Comparison of ENCODE assay signal across 20 cellular contexts in the genomic region with DNA sequence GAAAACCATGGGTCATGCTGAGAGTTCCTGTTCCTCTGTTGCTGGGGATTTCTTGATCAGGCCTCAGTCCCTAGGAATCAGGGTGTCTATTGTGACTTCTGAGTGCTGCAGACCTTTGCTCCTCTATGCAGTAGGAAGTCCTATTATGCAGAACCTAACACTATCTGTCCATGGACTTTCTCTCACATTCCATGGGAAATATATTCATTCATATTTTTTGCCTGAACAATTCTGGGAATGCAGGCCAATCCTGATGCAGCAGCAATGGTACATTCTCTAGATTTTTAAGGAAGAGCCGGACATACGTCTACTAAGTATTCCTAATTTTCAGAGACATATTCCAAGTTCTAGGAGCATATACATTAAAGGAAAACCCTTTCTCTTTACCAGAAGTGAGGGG.
DNase-seq lines count a peak whose midpoint lies in the region; ATAC-seq and TF ChIP-seq lines count a peak whose summit lies in the region.
"Had no signal": no experiment of that assay in that cellular context is flagged by ENCODE, and none has a peak within 500 bp of the region (broad histone marks: within the 10 kb centered on the region; RNA-seq: fewer than 3 reads in every experiment).

No MANE protein-coding gene starts in this region.

- H3K4me1 Mint-ChIP-seq in activated naive CD8-positive, alpha-beta T cell treated with anti-CD3 and anti-CD28 coated beads, Interleukin-2, amount 50 U/mL, for 24 hours = peaks cover 4% of the 10 kb centered on the region
- peaks cover 3% of the 10 kb centered on the region for H3K4me1 Mint-ChIP-seq in endothelial cell (ENCODE audit: unreplicated experiment)
- H3K4me1 Mint-ChIP-seq: B cell had no signal

- no peak overlapping the region for H3K4me2 ChIP-seq in mesenchymal stem cell (ENCODE audit: low read length, poor library complexity, severe bottlenecking)
- H3K4me2 ChIP-seq: A549 had no signal

- H3K9me3 Mint-ChIP-seq in activated naive CD8-positive, alpha-beta T cell treated with anti-CD3 and anti-CD28 coated beads, Interleukin-2, amount 50 U/mL, for 24 hours = no peaks in the 10 kb centered on the region
- no peaks in the 10 kb centered on the region for H3K9me3 Mint-ChIP-seq in endothelial cell (ENCODE audit: unreplicated experiment)
- H3K9me3 Mint-ChIP-seq: CD8-positive, alpha-beta T cell; IgD-negative memory B cell had no signal

- no peak for TF ChIP-seq CTCF in endothelial cell (IDR thresholded peaks at IDR 0.05; ENCODE audit: unreplicated experiment)

- no peak overlapping the region for H4K8ac ChIP-seq in mesenchymal stem cell (ENCODE audit: low read length)

- peak overlapping the region; percentile 72 for H3K27ac ChIP-seq in mesenchymal stem cell (ENCODE audit: low read length, poor library complexity, severe bottlenecking)
- H3K27ac ChIP-seq: 22Rv1; A549; BLaER1 treated with 17β-estradiol and CSF1 and Interleukin-3, amounts not matched to agents 10 nM and 100 nM had no signal

- H3K4ac ChIP-seq in mesenchymal stem cell (ENCODE audit: low read depth in 1 of 2, low read length in 2 of 2) = no peak overlapping the region

- no peak overlapping the region for H3K4me3 Mint-ChIP-seq in activated naive CD8-positive, alpha-beta T cell treated with anti-CD3 and anti-CD28 coated beads, Interleukin-2, amount 50 U/mL, for 24 hours
- H3K4me3 Mint-ChIP-seq in endothelial cell (ENCODE audit: unreplicated experiment) = no peak overlapping the region
- H3K4me3 Mint-ChIP-seq: B cell; CD8-positive, alpha-beta T cell; IgD-negative memory B cell had no signal

- H2BK5ac ChIP-seq in mesenchymal stem cell (ENCODE audit: low read depth, low read length, poor library complexity, severe bottlenecking) = no peak overlapping the region

- H2BK15ac ChIP-seq in mesenchymal stem cell (ENCODE audit: low read depth, poor library complexity, severe bottlenecking) = no peak overlapping the region

- no peaks in the 10 kb centered on the region for H3K79me1 ChIP-seq in mesenchymal stem cell (replicated peaks; ENCODE audit: low read length, poor library complexity, severe bottlenecking)

- H3K27me3 Mint-ChIP-seq in activated naive CD8-positive, alpha-beta T cell treated with anti-CD3 and anti-CD28 coated beads, Interleukin-2, amount 50 U/mL, for 24 hours = no peaks in the 10 kb centered on the region
- H3K27me3 Mint-ChIP-seq in endothelial cell (ENCODE audit: unreplicated experiment) = peaks cover 4% of the 10 kb centered on the region
- H3K27me3 Mint-ChIP-seq: B cell had no signal

- H3K27me3 ChIP-seq in mesenchymal stem cell (ENCODE audit: control insufficient read depth in 1 of 2, insufficient read depth in 1 of 2, low read length in 2 of 2) = no peaks in the 10 kb centered on the region
- H3K27me3 ChIP-seq: BLaER1 treated with 17β-estradiol and CSF1 and Interleukin-3, amounts not matched to agents 10 nM and 100 nM had no signal

- no peak overlapping the region for H2AK5ac ChIP-seq in mesenchymal stem cell (ENCODE audit: low read length, severe bottlenecking)

- H3K36me3 ChIP-seq in mesenchymal stem cell (ENCODE audit: control insufficient read depth in 1 of 2, insufficient read depth in 2 of 2, low read depth in 1 of 2, low read length in 2 of 2) = no peaks in the 10 kb centered on the region
- H3K36me3 ChIP-seq: BLaER1 treated with 17β-estradiol and CSF1 and Interleukin-3, amounts not matched to agents 10 nM and 100 nM had no signal

- peaks cover 1% of the 10 kb centered on the region for H3K4me1 ChIP-seq in mesenchymal stem cell (ENCODE audit: control insufficient read depth, insufficient read depth, low read depth, low read length)
- H3K4me1 ChIP-seq: A549 had no signal

- no peak overlapping the region for H3K9ac ChIP-seq in mesenchymal stem cell (ENCODE audit: low read length)
- H3K9ac ChIP-seq: BLaER1 treated with 17β-estradiol and CSF1 and Interleukin-3, amounts not matched to agents 10 nM and 100 nM had no signal

- H2AFZ ChIP-seq in mesenchymal stem cell (ENCODE audit: low read depth, low read length) = no peak overlapping the region

- H2BK120ac ChIP-seq in mesenchymal stem cell (ENCODE audit: low read depth, low read length) = no peak overlapping the region

- DNase-seq in DMS 273 (lab: John Stamatoyannopoulos, UW; ENCODE audit: unreplicated experiment) (peak; percentile 23), DMS 273 treated with DMSO at 0.1 percent for 48 hours (lab: John Stamatoyannopoulos, UW) (no peak), mesenchymal stem cell (no peak), cerebellar cortex (ENCODE audit: low spot score) (no peak), endothelial cell (ENCODE audit: low spot score) (no peak)
- no peak for DNase-seq in activated naive CD8-positive, alpha-beta T cell treated with anti-CD3 and anti-CD28 coated beads, Interleukin-2, amount 50 U/mL, for 24 hours
- DNase-seq: Calu3; CD8-positive, alpha-beta T cell; DMS79; HCEC 1CT; KBM-7 had no signal

- no peak overlapping the region for H3K23ac ChIP-seq in mesenchymal stem cell (ENCODE audit: low read length in 2 of 2)

- no peaks in the 10 kb centered on the region for H3K9me3 ChIP-seq in mesenchymal stem cell (ENCODE audit: control insufficient read depth, low read length)
- H3K9me3 ChIP-seq: A549 had no signal

- no peak overlapping the region for H3K18ac ChIP-seq in mesenchymal stem cell (ENCODE audit: low read depth in 1 of 2, low read length in 2 of 2)

- no peaks in the 10 kb centered on the region for H3K36me3 Mint-ChIP-seq in activated naive CD8-positive, alpha-beta T cell treated with anti-CD3 and anti-CD28 coated beads, Interleukin-2, amount 50 U/mL, for 24 hours (ENCODE audit: low read depth)
- no peaks in the 10 kb centered on the region for H3K36me3 Mint-ChIP-seq in endothelial cell (ENCODE audit: low read depth, unreplicated experiment)
- H3K36me3 Mint-ChIP-seq: CD8-positive, alpha-beta T cell; IgD-negative memory B cell had no signal

- ATAC-seq in SK-N-SH treated with all-trans-retinoic acid at 6 μM for 48 hours (peak; percentile 14), HG03342 (IDR thresholded peaks at IDR 0.05; ENCODE audit: unreplicated experiment) (no peak)
- no peak for ATAC-seq in activated naive CD8-positive, alpha-beta T cell treated with anti-CD3 and anti-CD28 coated beads, Interleukin-2, amount 50 U/mL, for 24 hours
- ATAC-seq: A549; CD8-positive, alpha-beta T cell; GM12878; HepG2 had no signal

- WGBS in mesenchymal stem cell = 96% methylated on average over 2 of the region's 2 CpGs

- no peak overlapping the region for H3K27ac Mint-ChIP-seq in activated naive CD8-positive, alpha-beta T cell treated with anti-CD3 and anti-CD28 coated beads, Interleukin-2, amount 50 U/mL, for 24 hours
- no peak overlapping the region for H3K27ac Mint-ChIP-seq in endothelial cell (ENCODE audit: unreplicated experiment)
- H3K27ac Mint-ChIP-seq: B cell; CD8-positive, alpha-beta T cell; IgD-negative memory B cell had no signal

- no peak overlapping the region for H3K14ac ChIP-seq in mesenchymal stem cell (ENCODE audit: low read length in 2 of 2)

- no peak overlapping the region for H4K91ac ChIP-seq in mesenchymal stem cell (ENCODE audit: low read length)

- no peak overlapping the region for H2BK12ac ChIP-seq in mesenchymal stem cell (ENCODE audit: low read length in 2 of 2)

- H3K4me3 ChIP-seq in mesenchymal stem cell (ENCODE audit: insufficient read depth in 1 of 2, low read depth in 1 of 2, low read length in 2 of 2) = no peak overlapping the region
- H3K4me3 ChIP-seq: A549; BLaER1 treated with 17β-estradiol and CSF1 and Interleukin-3, amounts not matched to agents 10 nM and 100 nM; GM12878 had no signal

TF ChIP-seq in SK-N-SH treated with all-trans-retinoic acid at 6 μM for 48 hours, 23 proteins besides CTCF, POLR2A, EP300 and RAD21:
- TF ChIP-seq ZFP3 (CRISPR knock-in tag; IDR thresholded peaks at IDR 0.05) = no peak
- TF ChIP-seq, protein P1, sequence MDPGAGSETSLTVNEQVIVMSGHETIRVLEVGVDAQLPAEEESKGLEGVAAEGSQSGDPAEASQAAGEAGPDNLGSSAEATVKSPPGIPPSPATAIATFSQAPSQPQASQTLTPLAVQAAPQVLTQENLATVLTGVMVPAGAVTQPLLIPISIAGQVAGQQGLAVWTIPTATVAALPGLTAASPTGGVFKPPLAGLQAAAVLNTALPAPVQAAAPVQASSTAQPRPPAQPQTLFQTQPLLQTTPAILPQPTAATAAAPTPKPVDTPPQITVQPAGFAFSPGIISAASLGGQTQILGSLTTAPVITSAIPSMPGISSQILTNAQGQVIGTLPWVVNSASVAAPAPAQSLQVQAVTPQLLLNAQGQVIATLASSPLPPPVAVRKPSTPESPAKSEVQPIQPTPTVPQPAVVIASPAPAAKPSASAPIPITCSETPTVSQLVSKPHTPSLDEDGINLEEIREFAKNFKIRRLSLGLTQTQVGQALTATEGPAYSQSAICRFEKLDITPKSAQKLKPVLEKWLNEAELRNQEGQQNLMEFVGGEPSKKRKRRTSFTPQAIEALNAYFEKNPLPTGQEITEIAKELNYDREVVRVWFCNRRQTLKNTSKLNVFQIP (CRISPR knock-in tag; IDR thresholded peaks at IDR 0.05; ENCODE audit: borderline replicate concordance, low read depth) = no peak
